19 cellular contexts compared by ENCODE assay signal in the genomic region with DNA sequence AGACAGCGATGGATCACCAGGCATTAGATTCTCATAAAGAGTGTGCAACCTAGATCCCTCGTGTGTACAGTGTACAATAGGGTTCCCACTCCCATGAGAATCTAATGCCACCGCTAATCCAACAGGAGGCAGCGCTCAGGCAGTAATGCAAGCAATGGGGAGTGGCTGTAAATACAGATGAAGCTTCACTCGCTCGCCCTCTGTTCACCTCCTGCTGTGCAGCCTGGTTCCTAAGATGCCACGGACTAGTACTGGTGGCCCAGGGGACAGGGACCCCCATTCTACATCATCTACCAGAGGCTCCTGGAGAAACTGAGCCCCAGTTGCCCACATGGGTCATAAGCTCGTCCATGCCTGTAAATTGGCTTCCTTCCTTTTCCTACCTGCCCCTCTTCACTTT. TPM values are rescaled to one million over a fixed set of nuclear protein-coding genes. Genes with fewer than 3 reads are reported as not detected.
"Had no signal": no experiment of that assay in that cellular context is flagged by ENCODE, and none has a peak within 500 bp of the region (broad histone marks: within the 10 kb centered on the region; RNA-seq: fewer than 3 reads in every experiment).

No MANE protein-coding gene starts in this region.

- FAIRE-seq: frontal cortex had no signal

- H3K36me3 Mint-ChIP-seq: naive thymus-derived CD4-positive, alpha-beta T cell had no signal

- H3K4me3 Mint-ChIP-seq: naive thymus-derived CD4-positive, alpha-beta T cell; nephron progenitor cell; stimulated activated naive B cell treated with anti-CD40 and anti-IgM and Interleukin-4, amounts not matched to agents 10 μg/mL and 1 μg/mL and 100 μg/mL, for 72 hours had no signal

- H3K9me3 Mint-ChIP-seq: stimulated activated naive B cell treated with anti-CD40 and anti-IgM and Interleukin-4, amounts not matched to agents 10 μg/mL and 1 μg/mL and 100 μg/mL, for 72 hours had no signal

- ATAC-seq: heart left ventricle; naive thymus-derived CD4-positive, alpha-beta T cell; right lobe of liver; stimulated activated naive B cell treated with anti-CD40 and anti-IgM and Interleukin-4, amounts not matched to agents 10 μg/mL and 1 μg/mL and 100 μg/mL, for 72 hours had no signal

- DNase-seq: effector CD8-positive, alpha-beta T cell; heart left ventricle; hippocampal formation; kidney glomerular epithelial cell; mesendoderm; naive thymus-derived CD4-positive, alpha-beta T cell; nephron progenitor cell; right lobe of liver; stimulated activated CD4-positive, alpha-beta T cell treated with anti-CD3 and anti-CD28 coated beads, Interleukin-15, amount 100 ng/mL, for 24 hours; stimulated activated CD4-positive, alpha-beta T cell treated with anti-CD3 and anti-CD28 coated beads, Interleukin-4, amount 100 ng/mL, for 24 hours; stimulated activated naive B cell treated with anti-CD40 and anti-IgM and Interleukin-4, amounts not matched to agents 10 μg/mL and 1 μg/mL and 100 μg/mL, for 72 hours; trophoblast cell; uterus had no signal

- H3K27ac Mint-ChIP-seq: nephron progenitor cell; stimulated activated naive B cell treated with anti-CD40 and anti-IgM and Interleukin-4, amounts not matched to agents 10 μg/mL and 1 μg/mL and 100 μg/mL, for 72 hours had no signal

RNA-seq across cellular contexts. Expression of gene CLEC4M, which starts 8.0 kb away (rescaled TPM):
- total RNA-seq: frontal cortex; heart left ventricle; mononuclear cell; naive thymus-derived CD4-positive, alpha-beta T cell; renal cortical epithelial cell had no signal
- polyA plus RNA-seq: heart left ventricle had no signal

RNA-seq across cellular contexts. Expression of gene CD209, which starts 23.7 kb away (rescaled TPM):
- total RNA-seq: glomerular endothelial cell, lung microvascular endothelial cell had no signal
- polyA plus RNA-seq: naive thymus-derived CD4-positive, alpha-beta T cell had no signal

RNA-seq across cellular contexts. Expression of gene CLEC4G, which starts 39.2 kb away (rescaled TPM):
- total RNA-seq: dermis microvascular lymphatic vessel endothelial cell, glomerular endothelial cell, lung microvascular endothelial cell, renal cortical epithelial cell, uterus had no signal
- polyA plus RNA-seq: naive thymus-derived CD4-positive, alpha-beta T cell had no signal
